In the genomic region with DNA sequence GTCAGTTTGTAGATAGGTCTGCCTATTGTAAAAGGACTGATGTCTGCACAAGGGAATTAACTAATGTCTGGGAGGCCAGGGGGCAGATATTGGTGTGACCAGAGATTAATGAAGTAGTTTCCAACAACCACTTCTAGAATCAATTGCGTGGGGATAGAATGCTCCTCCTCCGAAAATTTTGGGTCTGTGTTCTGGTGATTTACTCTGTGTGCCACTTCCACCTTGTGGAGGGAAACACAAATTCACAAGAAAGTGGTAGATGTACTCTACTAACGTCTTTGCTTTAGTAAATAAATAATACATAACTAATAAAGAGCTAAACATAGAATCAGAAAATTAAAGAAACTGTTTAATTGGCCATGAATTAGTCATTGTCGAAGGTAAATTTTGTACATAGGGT, we compare ENCODE assay signal across 1 cellular context.
TF ChIP-seq lines count a peak whose summit lies in the region.

No MANE protein-coding gene starts in this region.

TF ChIP-seq in H1, 55 proteins besides CTCF, POLR2A, EP300 and RAD21:
- TF ChIP-seq HDAC6 (IDR thresholded peaks at IDR 0.05; ENCODE audit: low read depth, low read length) (no peak), HDAC2 (IDR thresholded peaks at IDR 0.05; ENCODE audit: borderline replicate concordance in 1 of 2, low read depth in 2 of 2, low read length in 2 of 2) (no peak), EZH2 (IDR thresholded peaks at IDR 0.05; ENCODE audit: low read depth, low read length, severe bottlenecking) (no peak), GABPA (IDR thresholded peaks at IDR 0.05; ENCODE audit: borderline replicate concordance, insufficient read depth, low read length) (no peak), CBX8 (IDR thresholded peaks at IDR 0.05; ENCODE audit: borderline replicate concordance, low read depth, low read length) (no peak), JUN (IDR thresholded peaks at IDR 0.05; ENCODE audit: low read depth, low read length) (no peak), CREB1 (IDR thresholded peaks at IDR 0.05) (no peak), SIRT6 (IDR thresholded peaks at IDR 0.05; ENCODE audit: low read length) (no peak), KDM5A (IDR thresholded peaks at IDR 0.05; ENCODE audit: low read length) (no peak), SP2 (IDR thresholded peaks at IDR 0.05; ENCODE audit: low read length) (no peak), KDM4A (IDR thresholded peaks at IDR 0.05; ENCODE audit: low read depth, low read length, severe bottlenecking) (no peak)
- TF ChIP-seq, protein P1, sequence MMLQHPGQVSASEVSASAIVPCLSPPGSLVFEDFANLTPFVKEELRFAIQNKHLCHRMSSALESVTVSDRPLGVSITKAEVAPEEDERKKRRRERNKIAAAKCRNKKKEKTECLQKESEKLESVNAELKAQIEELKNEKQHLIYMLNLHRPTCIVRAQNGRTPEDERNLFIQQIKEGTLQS (IDR thresholded peaks at IDR 0.05; ENCODE audit: insufficient read depth, low read depth, low read length) = no peak
